ENCODE assay signal across 8 cellular contexts in genomic region chr2:240232961-240233890, GRCh38.
DNase-seq lines count a peak whose midpoint lies in the region; ATAC-seq and TF ChIP-seq lines count a peak whose summit lies in the region.

No MANE protein-coding gene starts in this region.

- H3K27me3 ChIP-seq in HAP-1 (ENCODE audit: low read depth) (no peaks in the 10 kb centered on the region), OCI-LY1 (ENCODE audit: insufficient read depth, low read length) (no peaks in the 10 kb centered on the region), esophagus muscularis mucosa (peaks cover 0 to 8% (median 0%) of the 10 kb centered on the region in 4 donors)

- POLR2A ChIA-PET in AG04449 (lab: Yijun Ruan, JAX) = interaction anchor here (0.6 to 1.1 kb wide), 2 partner anchors 193 to 206 kb away, joined by 3 to 4 read pairs; no protein-coding TSS in a partner anchor

- intact Hi-C loops in esophagus muscularis mucosa (cut with DNase I) (loop anchor here (1.0 kb wide), 1 partner anchor 205 kb away; no protein-coding TSS in a partner anchor), mucosa of descending colon (cut with DNase I, micrococcal nuclease) (loop anchor here in 1 of 2 donors (2.0 kb wide), 1 partner anchor 206 kb away; no protein-coding TSS in a partner anchor)

- H3K9me3 ChIP-seq in HAP-1 (no peaks in the 10 kb centered on the region), OCI-LY1 (ENCODE audit: low read length) (peaks cover 4% of the 10 kb centered on the region; the same call in 1 of the 2 replicates), esophagus muscularis mucosa (peaks cover 0 to 17% (median 11%) of the 10 kb centered on the region in 4 donors), mucosa of descending colon (peaks cover 5% of the 10 kb centered on the region)

- H3K4me3 ChIP-seq in AG04449 (ENCODE audit: low read depth, low read length) (peak overlapping the region; percentile 38), HAP-1 (peak overlapping the region; percentile 37), OCI-LY1 (ENCODE audit: low read depth, low read length, poor library complexity, severe bottlenecking) (no peak overlapping the region), esophagus muscularis mucosa (peak overlapping the region; percentile 46 to 57 (median 48)), mucosa of descending colon (no peak overlapping the region)

- peak overlapping the region; percentile 40; the same call in 1 of the 2 replicates for H3K4me2 ChIP-seq in OCI-LY1 (ENCODE audit: low read length)

- H4K20me1 ChIP-seq in OCI-LY1 (ENCODE audit: insufficient read depth, low read length) = no peaks in the 10 kb centered on the region

- H3K9ac ChIP-seq in OCI-LY1 (ENCODE audit: low read length) = no peak overlapping the region

- TF ChIP-seq CTCF in AG04449 (IDR thresholded peaks at IDR 0.05; ENCODE audit: insufficient read depth, low read length, missing control alignments) (peak; percentile 94), OCI-LY1 (IDR thresholded peaks at IDR 0.05; ENCODE audit: low read length) (peak; percentile 36; the same call in 1 of the 2 replicates), esophagus muscularis mucosa (IDR thresholded peaks at IDR 0.05) (peak; percentile 88 to 94 (median 90)), mucosa of descending colon (IDR thresholded peaks at IDR 0.05) (peak; percentile 42)

- DNase-seq in AG04449 (ENCODE audit: low read depth, low spot score) = no peak
- DNase-seq in HAP-1 (ENCODE audit: low spot score in 2 of 2) = peak; percentile 74 to 97
- peak; percentile 74 for DNase-seq in activated T-cell treated with anti-CD3 and anti-CD28 coated beads, Interleukin-2, amount 50 U/mL, for 1 hour
- no peak for DNase-seq in esophagus muscularis mucosa (ENCODE audit: extremely low spot score)
- peak; percentile 80 to 84 (median 83) for DNase-seq in mucosa of descending colon
- peak; percentile 52 for DNase-seq in stimulated activated CD8-positive, alpha-beta memory T cell treated with anti-CD3 and anti-CD28 coated beads, Interleukin-4, amount 100 ng/mL, for 24 hours (ENCODE audit: low read depth)

- no peak for TF ChIP-seq POLR2A in esophagus muscularis mucosa (IDR thresholded peaks at IDR 0.05; ENCODE audit: low read depth)

- in situ Hi-C loops in HAP-1 (cut with MboI; ENCODE audit: low sequenced_read_pairs) = loop anchor here (5.0 kb wide), 1 partner anchor 204 kb away; the partner anchor contains the start of gene GPC1

- no peak overlapping the region for H2AFZ ChIP-seq in OCI-LY1 (ENCODE audit: low read length)

- CTCF ChIA-PET in AG04449 (lab: Yijun Ruan, JAX) = interaction anchor here (0.6 to 7.1 kb wide), 37 partner anchors 9 to 475 kb away, joined by 3 to 130 read pairs (median 4); partner anchors contain the start of genes CAPN10 and GPC1

- no peaks in the 10 kb centered on the region for H3K4me1 ChIP-seq in HAP-1
- H3K4me1 ChIP-seq in OCI-LY1 (ENCODE audit: insufficient read depth, low read length, severe bottlenecking) = no peaks in the 10 kb centered on the region
- peaks cover 27 to 37% (median 30%) of the 10 kb centered on the region in 4 donors for H3K4me1 ChIP-seq in esophagus muscularis mucosa
- H3K4me1 ChIP-seq in mucosa of descending colon (ENCODE audit: low read depth) = peaks cover 10% of the 10 kb centered on the region

- no peaks in the 10 kb centered on the region for H3F3A ChIP-seq in OCI-LY1 (ENCODE audit: insufficient read depth, low read length)

- H3K36me3 ChIP-seq in HAP-1 (replicated peaks) (no peaks in the 10 kb centered on the region), OCI-LY1 (ENCODE audit: insufficient read depth, low read length) (no peaks in the 10 kb centered on the region), esophagus muscularis mucosa (no peaks in the 10 kb centered on the region), mucosa of descending colon (ENCODE audit: low read depth) (no peaks in the 10 kb centered on the region)

- ATAC-seq in mucosa of descending colon (peak; percentile 86), HG02763 (IDR thresholded peaks at IDR 0.05; ENCODE audit: unreplicated experiment) (no peak)

- 9% methylated on average over 24 of the region's 39 CpGs for WGBS in esophagus muscularis mucosa

- no peaks in the 10 kb centered on the region for H3K79me2 ChIP-seq in OCI-LY1 (ENCODE audit: insufficient read depth, low read length)

- no peak overlapping the region for H3K27ac ChIP-seq in OCI-LY1 (ENCODE audit: low read depth, low read length, poor library complexity, severe bottlenecking)
- peak overlapping the region; percentile 61 to 76 (median 70) for H3K27ac ChIP-seq in esophagus muscularis mucosa (replicated peaks in 1 of 4)

- H3K9me2 ChIP-seq in OCI-LY1 (ENCODE audit: low read depth, low read length) = no peaks in the 10 kb centered on the region

- TF ChIP-seq EP300 in esophagus muscularis mucosa (IDR thresholded peaks at IDR 0.05) = no peak

Comparison
In these comparisons a context has a peak if more than half of its experiments do, and no peak if none do; other contexts are left out.
1. DNase-seq: peak in HAP-1 (2 of 2), activated T-cell treated with anti-CD3 and anti-CD28 coated beads, Interleukin-2, amount 50 U/mL, for 1 hour (single experiment), mucosa of descending colon (3 of 3) and stimulated activated CD8-positive, alpha-beta memory T cell treated with anti-CD3 and anti-CD28 coated beads, Interleukin-4, amount 100 ng/mL, for 24 hours (single experiment); none in AG04449 (single experiment) and esophagus muscularis mucosa (single experiment).
2. H3K4me3 ChIP-seq: peak in AG04449 (single experiment), HAP-1 (single experiment) and esophagus muscularis mucosa (4 of 4); none in OCI-LY1 (single experiment) and mucosa of descending colon (single experiment).
3. CTCF ChIP-seq: peak in every context shown above with its lines; median percentile 94 in AG04449; 90 in esophagus muscularis mucosa; 42 in mucosa of descending colon; 36 in OCI-LY1.